ENCODE assay signal across 10 cellular contexts in the genomic region with DNA sequence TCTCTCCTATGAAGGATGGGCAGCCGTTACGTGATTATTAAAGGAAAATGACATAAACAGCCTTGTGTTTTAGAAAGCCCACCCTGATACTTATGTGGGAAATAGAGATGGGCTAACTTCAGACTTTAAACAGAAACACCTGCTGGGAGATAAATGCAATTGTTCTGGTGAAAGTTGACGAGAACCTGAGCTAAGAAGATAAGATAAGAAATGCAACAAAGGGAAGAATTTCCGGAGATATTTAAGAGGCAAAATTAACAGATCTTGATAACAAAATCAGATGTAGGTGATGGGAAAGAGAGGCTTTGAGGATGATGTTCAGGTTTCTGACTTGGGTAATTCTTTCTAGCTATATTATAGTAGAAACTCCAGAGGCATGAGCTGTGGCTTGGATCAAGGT.
"Had no signal": no experiment of that assay in that cellular context is flagged by ENCODE, and none has a peak within 500 bp of the region (broad histone marks: within the 10 kb centered on the region; RNA-seq: fewer than 3 reads in every experiment).

No MANE protein-coding gene starts in this region.

- H3K4me3 ChIP-seq: GM23248, HAP-1, K562 had no signal

- ATAC-seq: HCT116, HepG2, K562 had no signal

- DNase-seq: GM23248, GOT3, H7, HFFc6, KG1 had no signal

- H3K9me3 Mint-ChIP-seq: HFFc6, IgD-negative memory B cell had no signal

- H3K36me3 ChIP-seq: HAP-1 had no signal

- H3K4me3 Mint-ChIP-seq: HFFc6, IgD-negative memory B cell had no signal

- H3K27me3 Mint-ChIP-seq: IgD-negative memory B cell had no signal

- H3K4me1 ChIP-seq: HAP-1 had no signal

- H3K9ac ChIP-seq: GM23248 had no signal

- H3K27ac Mint-ChIP-seq: HFFc6 had no signal

- H3K27ac ChIP-seq: GM23248 had no signal

- H3K36me3 Mint-ChIP-seq: IgD-negative memory B cell had no signal
